18 cellular contexts compared by ENCODE assay signal in the genomic region with DNA sequence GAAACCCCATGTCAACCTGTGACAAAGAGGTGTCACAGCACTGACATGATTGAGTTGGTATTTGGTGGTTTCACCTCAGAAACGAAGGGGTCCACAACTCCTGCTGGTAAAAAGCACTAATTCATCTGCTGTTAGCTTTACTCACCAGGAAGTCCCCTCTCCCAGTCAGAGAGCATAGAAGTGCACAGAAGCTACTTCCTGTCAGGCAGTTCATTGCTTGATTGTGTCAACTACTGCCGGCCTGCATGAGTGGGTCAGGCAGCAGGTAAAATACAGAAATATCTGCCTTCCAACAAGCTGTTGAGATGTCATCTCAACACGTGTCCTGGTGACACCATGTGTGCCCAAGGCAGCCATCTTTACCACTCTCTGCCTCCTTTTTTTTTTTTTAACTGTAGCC.
A peak's percentile ranks its signal among the peaks of the same experiment; 100 is the strongest.
DNase-seq lines count a peak whose midpoint lies in the region; ATAC-seq and TF ChIP-seq lines count a peak whose summit lies in the region.
"Had no signal": no experiment of that assay in that cellular context is flagged by ENCODE, and none has a peak within 500 bp of the region (broad histone marks: within the 10 kb centered on the region; RNA-seq: fewer than 3 reads in every experiment).

No MANE protein-coding gene starts in this region.

- no peak for TF ChIP-seq POLR2A in gastrocnemius medialis (IDR thresholded peaks at IDR 0.05)

- DNase-seq in activated naive CD4-positive, alpha-beta T cell treated with anti-CD3 and anti-CD28 coated beads for 36 hours, result peak; percentile 46
- DNase-seq in activated naive CD4-positive, alpha-beta T cell treated with anti-CD3 and anti-CD28 coated beads, Interleukin-2, amount 50 U/mL, for 72 hours (ENCODE audit: low spot score in 2 of 2), result no peak
- DNase-seq in central memory CD8-positive, alpha-beta T cell (ENCODE audit: low spot score in 2 of 2), result no peak
- DNase-seq in stimulated activated effector memory CD8-positive, alpha-beta T cell treated with anti-CD3 and anti-CD28 coated beads, Interleukin-12 subunit alpha, Interleukin-12 subunit beta, amount 100 ng/mL, for 72 hours (ENCODE audit: low spot score in 2 of 2), result no peak
- no peak for DNase-seq in T-helper 2 cell treated with Interferon-gamma antibody and Interleukin-4, amounts not matched to agents 5 μg/mL and 100 μg/mL, for 36 hours (ENCODE audit: low spot score)
- no peak for DNase-seq in gastrocnemius medialis
- DNase-seq: endodermal cell; left ventricle myocardium superior; NCI-H187; NCI-H510A treated with DMSO at 0.1 percent for 48 hours; psoas muscle; spleen; stimulated activated naive CD4-positive, alpha-beta T cell treated with Interleukin-2 at 50 U/mL for 16 hours; uterus had no signal

- H3K27me3 ChIP-seq in gastrocnemius medialis, result no peaks in the 10 kb centered on the region
- H3K27me3 ChIP-seq: SJSA1, spleen, uterus had no signal

- H3K27me3 Mint-ChIP-seq in activated naive CD4-positive, alpha-beta T cell treated with anti-CD3 and anti-CD28 coated beads for 36 hours (ENCODE audit: low read depth), result no peaks in the 10 kb centered on the region
- no peaks in the 10 kb centered on the region for H3K27me3 Mint-ChIP-seq in central memory CD8-positive, alpha-beta T cell
- peaks cover 7% of the 10 kb centered on the region for H3K27me3 Mint-ChIP-seq in T-helper 2 cell treated with Interferon-gamma antibody and Interleukin-4, amounts not matched to agents 5 μg/mL and 100 μg/mL, for 36 hours (ENCODE audit: low read depth)

- CTCF ChIA-PET in activated naive CD4-positive, alpha-beta T cell treated with anti-CD3 and anti-CD28 coated beads for 36 hours (lab: Charles Lee), result interaction anchor here (0.5 to 0.7 kb wide), 3 partner anchors 16 to 258 kb away, joined by 3 read pairs; no protein-coding TSS in a partner anchor

- H3K9me3 ChIP-seq in gastrocnemius medialis, result no peaks in the 10 kb centered on the region
- H3K9me3 ChIP-seq: psoas muscle, uterus had no signal

- intact Hi-C loops in activated naive CD4-positive, alpha-beta T cell treated with anti-CD3 and anti-CD28 coated beads for 36 hours (cut with micrococcal nuclease), result loop anchor here (10.0 kb wide), 1 partner anchor 289 kb away; no protein-coding TSS in a partner anchor
- intact Hi-C loops in gastrocnemius medialis (cut with DNase I; ENCODE audit: low total_unique reads), result loop anchor here (5.0 kb wide), 1 partner anchor 193 kb away; no protein-coding TSS in a partner anchor

- H3K27ac Mint-ChIP-seq in activated naive CD4-positive, alpha-beta T cell treated with anti-CD3 and anti-CD28 coated beads for 36 hours, result no peak overlapping the region
- no peak overlapping the region for H3K27ac Mint-ChIP-seq in activated naive CD4-positive, alpha-beta T cell treated with anti-CD3 and anti-CD28 coated beads, Interleukin-2, amount 50 U/mL, for 72 hours
- peak overlapping the region; percentile 26 for H3K27ac Mint-ChIP-seq in central memory CD8-positive, alpha-beta T cell (ENCODE audit: low read depth)
- H3K27ac Mint-ChIP-seq in stimulated activated effector memory CD8-positive, alpha-beta T cell treated with anti-CD3 and anti-CD28 coated beads, Interleukin-12 subunit alpha, Interleukin-12 subunit beta, amount 100 ng/mL, for 72 hours, result no peak overlapping the region
- H3K27ac Mint-ChIP-seq in T-helper 2 cell treated with Interferon-gamma antibody and Interleukin-4, amounts not matched to agents 5 μg/mL and 100 μg/mL, for 36 hours, result no peak overlapping the region
- H3K27ac Mint-ChIP-seq: activated T-helper 2 cell treated with anti-CD3 and anti-CD28 coated beads, Interferon-gamma antibody, Interleukin-2, Interleukin-4, amounts not matched to agents 10 μg/mL and 5 μg/mL and 100 μg/mL, durations not matched to agents 14 hours and 24 hours and 36 hours; endodermal cell had no signal

- H3K4me3 Mint-ChIP-seq in activated naive CD4-positive, alpha-beta T cell treated with anti-CD3 and anti-CD28 coated beads for 36 hours, result no peak overlapping the region
- no peak overlapping the region for H3K4me3 Mint-ChIP-seq in central memory CD8-positive, alpha-beta T cell
- no peak overlapping the region for H3K4me3 Mint-ChIP-seq in stimulated activated effector memory CD8-positive, alpha-beta T cell treated with anti-CD3 and anti-CD28 coated beads, Interleukin-12 subunit alpha, Interleukin-12 subunit beta, amount 100 ng/mL, for 72 hours
- H3K4me3 Mint-ChIP-seq in T-helper 2 cell treated with Interferon-gamma antibody and Interleukin-4, amounts not matched to agents 5 μg/mL and 100 μg/mL, for 36 hours, result no peak overlapping the region
- H3K4me3 Mint-ChIP-seq: endodermal cell had no signal

- no peak overlapping the region for H3K4me3 ChIP-seq in gastrocnemius medialis
- H3K4me3 ChIP-seq: psoas muscle, SJSA1, spleen, uterus had no signal

- no peak for TF ChIP-seq CTCF in gastrocnemius medialis (IDR thresholded peaks at IDR 0.05 in 4 of 5, conservative IDR thresholded peaks at IDR 0.05 in 1 of 5)

- no peaks in the 10 kb centered on the region for H3K4me1 ChIP-seq in gastrocnemius medialis
- H3K4me1 ChIP-seq: psoas muscle, SJSA1, uterus had no signal

- peaks cover 7% of the 10 kb centered on the region for H3K36me3 Mint-ChIP-seq in activated naive CD4-positive, alpha-beta T cell treated with anti-CD3 and anti-CD28 coated beads for 36 hours (ENCODE audit: low read depth)
- peaks cover 9 to 23% of the 10 kb centered on the region in 2 donors for H3K36me3 Mint-ChIP-seq in activated naive CD4-positive, alpha-beta T cell treated with anti-CD3 and anti-CD28 coated beads, Interleukin-2, amount 50 U/mL, for 72 hours
- peaks cover 2% of the 10 kb centered on the region for H3K36me3 Mint-ChIP-seq in central memory CD8-positive, alpha-beta T cell (ENCODE audit: insufficient read depth)
- no peaks in the 10 kb centered on the region for H3K36me3 Mint-ChIP-seq in stimulated activated effector memory CD8-positive, alpha-beta T cell treated with anti-CD3 and anti-CD28 coated beads, Interleukin-12 subunit alpha, Interleukin-12 subunit beta, amount 100 ng/mL, for 72 hours
- peaks cover 9% of the 10 kb centered on the region for H3K36me3 Mint-ChIP-seq in T-helper 2 cell treated with Interferon-gamma antibody and Interleukin-4, amounts not matched to agents 5 μg/mL and 100 μg/mL, for 36 hours (ENCODE audit: low read depth)

- H3K9me3 Mint-ChIP-seq in activated naive CD4-positive, alpha-beta T cell treated with anti-CD3 and anti-CD28 coated beads for 36 hours, result peaks cover 4% of the 10 kb centered on the region
- peaks cover 18 to 28% of the 10 kb centered on the region in 2 donors for H3K9me3 Mint-ChIP-seq in activated naive CD4-positive, alpha-beta T cell treated with anti-CD3 and anti-CD28 coated beads, Interleukin-2, amount 50 U/mL, for 72 hours
- H3K9me3 Mint-ChIP-seq in central memory CD8-positive, alpha-beta T cell, result peaks cover 16% of the 10 kb centered on the region
- peaks cover 7% of the 10 kb centered on the region for H3K9me3 Mint-ChIP-seq in stimulated activated effector memory CD8-positive, alpha-beta T cell treated with anti-CD3 and anti-CD28 coated beads, Interleukin-12 subunit alpha, Interleukin-12 subunit beta, amount 100 ng/mL, for 72 hours
- peaks cover 25% of the 10 kb centered on the region for H3K9me3 Mint-ChIP-seq in T-helper 2 cell treated with Interferon-gamma antibody and Interleukin-4, amounts not matched to agents 5 μg/mL and 100 μg/mL, for 36 hours
- H3K9me3 Mint-ChIP-seq: endodermal cell had no signal

- no peak overlapping the region for H3K27ac ChIP-seq in gastrocnemius medialis
- H3K27ac ChIP-seq: psoas muscle, SJSA1, uterus had no signal

- H3K4me1 Mint-ChIP-seq in activated naive CD4-positive, alpha-beta T cell treated with anti-CD3 and anti-CD28 coated beads for 36 hours (ENCODE audit: low read depth), result peaks cover 33% of the 10 kb centered on the region
- peaks cover 26% of the 10 kb centered on the region for H3K4me1 Mint-ChIP-seq in central memory CD8-positive, alpha-beta T cell
- H3K4me1 Mint-ChIP-seq in stimulated activated effector memory CD8-positive, alpha-beta T cell treated with anti-CD3 and anti-CD28 coated beads, Interleukin-12 subunit alpha, Interleukin-12 subunit beta, amount 100 ng/mL, for 72 hours, result peaks cover 7% of the 10 kb centered on the region
- H3K4me1 Mint-ChIP-seq in T-helper 2 cell treated with Interferon-gamma antibody and Interleukin-4, amounts not matched to agents 5 μg/mL and 100 μg/mL, for 36 hours (ENCODE audit: low read depth), result peaks cover 14% of the 10 kb centered on the region
- H3K4me1 Mint-ChIP-seq: endodermal cell had no signal

- H3K36me3 ChIP-seq in gastrocnemius medialis, result no peaks in the 10 kb centered on the region
- H3K36me3 ChIP-seq: SJSA1, spleen, uterus had no signal

- ATAC-seq in activated naive CD4-positive, alpha-beta T cell treated with anti-CD3 and anti-CD28 coated beads, Interleukin-2, amount 50 U/mL, for 72 hours, result no peak
- ATAC-seq in HG03460 (IDR thresholded peaks at IDR 0.05; ENCODE audit: unreplicated experiment), result peak; percentile 54
- no peak for ATAC-seq in central memory CD8-positive, alpha-beta T cell (replicated peaks; ENCODE audit: extremely low read depth, poor library complexity, severe bottlenecking)
- peak; percentile 36 for ATAC-seq in stimulated activated effector memory CD8-positive, alpha-beta T cell treated with anti-CD3 and anti-CD28 coated beads, Interleukin-12 subunit alpha, Interleukin-12 subunit beta, amount 100 ng/mL, for 72 hours
- ATAC-seq in GM21723 (IDR thresholded peaks at IDR 0.05; ENCODE audit: unreplicated experiment), result no peak
- no peak for ATAC-seq in gastrocnemius medialis
- ATAC-seq: left ventricle myocardium superior, psoas muscle had no signal

- in situ Hi-C loops in gastrocnemius medialis (cut with MboI; ENCODE audit: low sequenced_read_pairs in 4 of 4), result no loop called here

Comparison
In these comparisons a context has a peak if more than half of its experiments do, and no peak if none do; other contexts are left out.
1. ATAC-seq: peak in HG03460 (single experiment) and stimulated activated effector memory CD8-positive, alpha-beta T cell treated with anti-CD3 and anti-CD28 coated beads, Interleukin-12 subunit alpha, Interleukin-12 subunit beta, amount 100 ng/mL, for 72 hours (single experiment); none in activated naive CD4-positive, alpha-beta T cell treated with anti-CD3 and anti-CD28 coated beads, Interleukin-2, amount 50 U/mL, for 72 hours (0 of 2), central memory CD8-positive, alpha-beta T cell (single experiment), GM21723 (single experiment) and gastrocnemius medialis (0 of 2).